In genomic region chr2:158487419-158487818, GRCh38 we compare ENCODE assay signal across 18 cellular contexts. TPM values are rescaled to one million over a fixed set of nuclear protein-coding genes. Genes with fewer than 3 reads are reported as not detected.
DNase-seq lines count a peak whose midpoint lies in the region; ATAC-seq lines count a peak whose summit lies in the region.
"Had no signal": no experiment of that assay in that cellular context is flagged by ENCODE, and none has a peak within 500 bp of the region (broad histone marks: within the 10 kb centered on the region; RNA-seq: fewer than 3 reads in every experiment).

No MANE protein-coding gene starts in this region.

- H3K27ac ChIP-seq in ACC112 (ENCODE audit: low read depth, low read length): peak overlapping the region; percentile 7; the same call in 1 of the 2 replicates
- H3K27ac ChIP-seq: adrenal gland, pancreas, vagina had no signal

- H3K36me3 ChIP-seq in ACC112 (ENCODE audit: insufficient read depth, low read length): no peaks in the 10 kb centered on the region
- H3K36me3 ChIP-seq: adrenal gland, pancreas, vagina had no signal

- ATAC-seq in GM18868 (IDR thresholded peaks at IDR 0.05; ENCODE audit: unreplicated experiment): no peak
- ATAC-seq: pancreas had no signal

- H2AFZ ChIP-seq in ACC112 (ENCODE audit: low read length, unreplicated experiment): no peak overlapping the region

- peaks cover 73% of the 10 kb centered on the region for H3K79me2 ChIP-seq in ACC112 (ENCODE audit: control insufficient read depth, insufficient read depth, low read length, unreplicated experiment)

- no peak overlapping the region for H3K4me3 ChIP-seq in ACC112 (ENCODE audit: low read depth, low read length)
- H3K4me3 ChIP-seq: adrenal gland, pancreas, vagina had no signal

- no peaks in the 10 kb centered on the region for H3K27me3 ChIP-seq in ACC112 (ENCODE audit: insufficient read depth, low read length)
- H3K27me3 ChIP-seq: adrenal gland, pancreas, vagina had no signal

- H3K4me1 ChIP-seq in ACC112 (ENCODE audit: control insufficient read depth, insufficient read depth, low read length, unreplicated experiment): peaks cover 25% of the 10 kb centered on the region
- H3K4me1 ChIP-seq: pancreas had no signal

- DNase-seq in LHCN-M2 (ENCODE audit: low read depth) (peak; percentile 23), dedifferentiated amniotic fluid mesenchymal stem cell (ENCODE audit: extremely low spot score) (peak; percentile 69), iris pigment epithelial cell (ENCODE audit: low read depth) (peak; percentile 86), T1000 (lab: John Stamatoyannopoulos, UW) (no peak)
- DNase-seq in activated CD8-positive, alpha-beta memory T cell treated with anti-CD3 and anti-CD28 coated beads for 24 hours: no peak
- DNase-seq in activated CD4-positive, alpha-beta T cell treated with anti-CD3 and anti-CD28 coated beads, Interleukin-2, amount 50 U/mL, for 4 hours: no peak
- DNase-seq: activated CD4-positive, CD25-positive, alpha-beta regulatory T cell treated with anti-CD3 and anti-CD28 coated beads, Interleukin-2, amount 50 U/mL, for 72 hours; activated T-cell treated with anti-CD3 and anti-CD28 coated beads, Interleukin-2, amount 50 U/mL, for 1 hour; AML-193; DMS79 treated with DMSO at 0.1 percent for 48 hours; KG1; NCI-H1930; pancreas; stimulated activated CD8-positive, alpha-beta memory T cell treated with anti-CD3 and anti-CD28 coated beads, Interleukin-4, amount 100 ng/mL, for 48 hours had no signal

RNA-seq across cellular contexts. Expression of gene PKP4, which starts 30.7 kb away (rescaled TPM):
- 18.9 and 25.6 TPM in 2 replicates for total RNA-seq in LHCN-M2 (2014; rRNA removed)
- polyA plus RNA-seq in LHCN-M2 (2012): 34.9 TPM

RNA-seq across cellular contexts. Expression of gene CCDC148, which starts 30.9 kb away (rescaled TPM):
- 0.26 and 0.29 TPM in 2 replicates for total RNA-seq in LHCN-M2 (2014; rRNA removed)
- 0.66 TPM for polyA plus RNA-seq in LHCN-M2 (2012)
- total RNA-seq: vagina had no signal

Comparison
In these comparisons a context has a peak if more than half of its experiments do, and no peak if none do; other contexts are left out.
1. DNase-seq: peak in LHCN-M2 (single experiment), dedifferentiated amniotic fluid mesenchymal stem cell (single experiment) and iris pigment epithelial cell (single experiment); none in activated CD8-positive, alpha-beta memory T cell treated with anti-CD3 and anti-CD28 coated beads for 24 hours (single experiment), T1000 (single experiment) and activated CD4-positive, alpha-beta T cell treated with anti-CD3 and anti-CD28 coated beads, Interleukin-2, amount 50 U/mL, for 4 hours (0 of 2).